Comparison of ENCODE assay signal across 9 cellular contexts in the genomic region with DNA sequence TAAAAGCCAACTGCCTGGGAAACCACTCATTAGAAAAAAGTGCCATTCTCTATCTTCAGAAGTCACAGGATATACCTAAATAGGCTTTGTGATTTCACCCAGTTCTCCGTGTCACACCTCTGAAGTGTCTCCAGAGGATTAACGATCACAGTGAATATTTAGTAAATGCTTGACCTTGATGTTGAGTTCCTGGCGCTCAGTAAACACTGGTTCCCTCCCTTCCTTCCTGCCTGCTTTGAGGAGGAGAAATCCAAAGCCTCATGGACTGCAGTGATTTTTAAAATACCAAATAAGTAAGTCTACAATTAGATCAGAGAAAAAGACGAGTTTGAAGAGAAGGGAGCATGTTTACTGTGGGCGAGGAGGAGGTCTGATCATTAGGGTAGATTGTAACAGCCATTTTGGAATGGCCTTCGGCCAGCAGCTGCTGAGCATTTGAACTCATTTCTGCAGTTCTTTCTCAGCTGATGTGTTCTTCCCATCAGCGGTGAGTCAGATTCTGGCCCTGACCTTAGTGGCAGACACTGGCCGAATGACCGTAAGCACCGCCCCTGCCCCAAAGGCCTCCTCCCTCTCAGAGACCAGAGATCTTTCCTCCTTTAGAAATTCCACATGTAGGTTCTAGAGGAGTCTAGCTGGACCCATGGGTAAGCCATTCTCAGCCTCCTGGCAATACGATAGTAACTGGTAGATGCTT.
DNase-seq lines count a peak whose midpoint lies in the region; ATAC-seq and TF ChIP-seq lines count a peak whose summit lies in the region.
"Had no signal": no experiment of that assay in that cellular context is flagged by ENCODE, and none has a peak within 500 bp of the region (broad histone marks: within the 10 kb centered on the region; RNA-seq: fewer than 3 reads in every experiment).

No MANE protein-coding gene starts in this region.

- peak overlapping the region; percentile 51; the same call in 1 of the 2 replicates for H4K5ac ChIP-seq in IMR-90 (ENCODE audit: low read depth, low read length)

- no peak overlapping the region for H3K56ac ChIP-seq in IMR-90 (ENCODE audit: extremely low read depth, insufficient read depth, low read length)

- in situ Hi-C loops in IMR-90 (cut with MboI; ENCODE audit: low sequenced_read_pairs): no loop called here

- POLR2A ChIA-PET in IMR-90 (lab: Charles Lee; ENCODE audit: unreplicated experiment): no interaction called here

- dilution Hi-C loops in IMR-90 (cut with HindIII; ENCODE audit: low sequenced_read_pairs, unreplicated experiment): no loop called here

- no peak overlapping the region for H3K14ac ChIP-seq in IMR-90 (replicated peaks; ENCODE audit: low read depth, low read length)

- peaks cover 7% of the 10 kb centered on the region for H3K9me3 ChIP-seq in IMR-90 (ENCODE audit: control insufficient read depth, insufficient read depth, low read length)
- peaks cover 8% of the 10 kb centered on the region for H3K9me3 ChIP-seq in mucosa of descending colon

- CTCF ChIA-PET in IMR-90 (lab: Yijun Ruan, JAX): interaction anchor here (1.2 kb wide), 1 partner anchor 29 kb away, joined by 7 read pairs; no protein-coding TSS in a partner anchor

- peak overlapping the region; percentile 1 for H2AFZ ChIP-seq in IMR-90 (replicated peaks; ENCODE audit: low read length, poor library complexity)

- H3K4me2 ChIP-seq in IMR-90 (ENCODE audit: low read depth, low read length): peak overlapping the region; percentile 42; the same call in 1 of the 2 replicates

- H3K4me1 ChIP-seq in IMR-90 (ENCODE audit: control insufficient read depth, insufficient read depth, low read length) (no peaks in the 10 kb centered on the region; the same call in 1 of the 2 replicates), mucosa of descending colon (ENCODE audit: low read depth) (no peaks in the 10 kb centered on the region)

- 0 out of 3 replicates have a peak overlapping the region, but pooled peaks have one; percentile 28 for H2BK15ac ChIP-seq in IMR-90 (ENCODE audit: low read depth, low read length)

- TF ChIP-seq POLR2A in IMR-90 (IDR thresholded peaks at IDR 0.05; ENCODE audit: low read depth, low read length): no peak

- no peak overlapping the region; the same call in 1 of the 2 replicates for H3K27ac ChIP-seq in IMR-90 (ENCODE audit: insufficient read depth, low read length)

- H3K9ac ChIP-seq in IMR-90 (ENCODE audit: low read depth, low read length): no peak overlapping the region

- no peaks in the 10 kb centered on the region for H3K9me1 ChIP-seq in IMR-90 (ENCODE audit: insufficient read depth, low read length)

- H3K79me1 ChIP-seq in IMR-90 (ENCODE audit: low read depth in 1 of 2, low read length in 2 of 2): no peaks in the 10 kb centered on the region

- peak overlapping the region in 1 of 2 experiments; percentile 41; a peak in 2 of 4 replicates for H4K8ac ChIP-seq in IMR-90 (ENCODE audit: low read depth in 2 of 2, low read length in 2 of 2)

- H2BK120ac ChIP-seq in IMR-90 (ENCODE audit: low read depth, low read length): peak overlapping the region; percentile 27; the same call in 1 of the 2 replicates

- H3K4me3 ChIP-seq in IMR-90 (ENCODE audit: insufficient read depth, low read depth, low read length) (no peak overlapping the region), mucosa of descending colon (no peak overlapping the region)

- no TSS peak for BruUV-seq in IMR-90 (replicated peaks; lab: Mats Ljungman, UMichigan)

- H3K18ac ChIP-seq in IMR-90 (ENCODE audit: low read depth, low read length): peak overlapping the region; percentile 79; the same call in 1 of the 2 replicates

- intact Hi-C loops in IMR-90 (cut with micrococcal nuclease) (no loop called here), mucosa of descending colon (cut with DNase I, micrococcal nuclease) (no loop called here)

- peak overlapping the region; percentile 47 for H2BK5ac ChIP-seq in IMR-90 (ENCODE audit: low read depth, low read length, poor library complexity, severe bottlenecking)

- no peaks in the 10 kb centered on the region for H4K20me1 ChIP-seq in IMR-90 (ENCODE audit: insufficient read depth, low read length)

- no peak for TF ChIP-seq RAD21 in IMR-90 (IDR thresholded peaks at IDR 0.05; ENCODE audit: low read length)

- no peaks in the 10 kb centered on the region for H3K27me3 ChIP-seq in IMR-90 (ENCODE audit: control insufficient read depth, insufficient read depth, low read length)

- 90% methylated on average over 2 of the region's 11 CpGs; no CpG with 5 or more reads in 1 of the 2 experiments for WGBS in IMR-90 (ENCODE audit: extremely low coverage in 2 of 2, insufficient read length in 1 of 2), 2 experiments

- H3K4ac ChIP-seq in IMR-90 (ENCODE audit: low read depth, low read length): 0 out of 2 replicates have a peak overlapping the region, but pooled peaks have one; percentile 16

- H4K91ac ChIP-seq in IMR-90 (ENCODE audit: insufficient read depth, low read depth, low read length): no peak overlapping the region

- H2AK5ac ChIP-seq in IMR-90 (ENCODE audit: low read depth, low read length): no peak overlapping the region

- no peaks in the 10 kb centered on the region for H3K36me3 ChIP-seq in IMR-90 (ENCODE audit: control insufficient read depth, insufficient read depth, low read length)
- no peaks in the 10 kb centered on the region for H3K36me3 ChIP-seq in mucosa of descending colon (ENCODE audit: low read depth)

- TF ChIP-seq CTCF in IMR-90 (conservative IDR thresholded peaks at IDR 0.05; ENCODE audit: low read depth, low read length) (no peak), mucosa of descending colon (IDR thresholded peaks at IDR 0.05) (no peak)

- H3K23ac ChIP-seq in IMR-90 (ENCODE audit: low read depth, low read length): no peak overlapping the region

- H2AK9ac ChIP-seq in IMR-90 (replicated peaks; ENCODE audit: low read depth, low read length, poor library complexity): no peak overlapping the region

- ATAC-seq in IMR-90 (ENCODE audit: low read depth): peak; percentile 76
- peak; percentile 57 for ATAC-seq in esophagus mucosa
- ATAC-seq in mucosa of descending colon: peak; percentile 69

- DNase-seq in A172 (ENCODE audit: low spot score) (peak; percentile 88), IMR-90 (peak; percentile 64), mucosa of descending colon (peak; percentile 29 to 68 (median 37)), inferior parietal cortex (ENCODE audit: extremely low spot score) (no peak), middle frontal gyrus (ENCODE audit: extremely low spot score, low spot score) (no peak), NCI-H1436 (lab: John Stamatoyannopoulos, UW) (no peak)
- DNase-seq in stimulated activated CD4-positive, alpha-beta T cell treated with anti-CD3 and anti-CD28 coated beads, Interleukin-2, amount 100 ng/mL, for 48 hours: no peak
- DNase-seq: effector CD8-positive, alpha-beta T cell had no signal

- H2BK20ac ChIP-seq in IMR-90 (ENCODE audit: low read depth, low read length): peak overlapping the region; percentile 49; the same call in 1 of the 2 replicates

TF ChIP-seq in IMR-90, 13 proteins besides CTCF, POLR2A, EP300 and RAD21:
- TF ChIP-seq RFX5 (IDR thresholded peaks at IDR 0.05; ENCODE audit: low read depth, low read length): no peak
- no peak for TF ChIP-seq SMC3 (IDR thresholded peaks at IDR 0.05; ENCODE audit: low read depth, low read length)
- no peak for TF ChIP-seq MAFK (IDR thresholded peaks at IDR 0.05; ENCODE audit: low read depth, low read length)

Comparison
In these comparisons a context has a peak if more than half of its experiments do, and no peak if none do; other contexts are left out.
1. DNase-seq: peak in A172 (single experiment), IMR-90 (single experiment) and mucosa of descending colon (3 of 3); none in inferior parietal cortex (single experiment), middle frontal gyrus (single experiment), stimulated activated CD4-positive, alpha-beta T cell treated with anti-CD3 and anti-CD28 coated beads, Interleukin-2, amount 100 ng/mL, for 48 hours (0 of 2) and NCI-H1436 (single experiment).
2. Peak in every context shown above with its lines, with median percentiles within 50 percentile points of each other: ATAC-seq.